Comparison of ENCODE assay signal across 8 cellular contexts in genomic region chr19:35318679-35319448, GRCh38. TPM values are rescaled to one million over a fixed set of nuclear protein-coding genes. Genes with fewer than 3 reads are reported as not detected.
DNase-seq lines count a peak whose midpoint lies in the region; ATAC-seq and TF ChIP-seq lines count a peak whose summit lies in the region.

No MANE protein-coding gene starts in this region.

- H3K36me3 ChIP-seq in PC-3 (ENCODE audit: low read depth, low read length): no peaks in the 10 kb centered on the region
- no peaks in the 10 kb centered on the region for H3K36me3 ChIP-seq in esophagus squamous epithelium

- peak; percentile 95 for ATAC-seq in PC-3
- ATAC-seq in GM19324 (IDR thresholded peaks at IDR 0.05; ENCODE audit: low FRiP score, unreplicated experiment): no peak
- ATAC-seq in GM18505 (IDR thresholded peaks at IDR 0.05; ENCODE audit: unreplicated experiment): no peak
- no peak for ATAC-seq in HG02588 (IDR thresholded peaks at IDR 0.05; ENCODE audit: unreplicated experiment)

- BruUV-seq in PC-3 (replicated peaks; lab: Mats Ljungman, UMichigan): TSS peak; percentile 94

- 38 to 39% methylated on average over 15 to 16 of the region's 16 CpGs for WGBS in esophagus squamous epithelium, 2 donors

- H4K20me1 ChIP-seq in PC-3 (ENCODE audit: low read length): no peaks in the 10 kb centered on the region

- peak overlapping the region; percentile 78 for H3K27ac ChIP-seq in PC-3 (ENCODE audit: low read length)
- peak overlapping the region in 3 of 4 donors; percentile 30 to 67 (median 61) for H3K27ac ChIP-seq in esophagus squamous epithelium

- peak overlapping the region; percentile 28; the same call in 1 of the 2 replicates for H2AFZ ChIP-seq in PC-3 (ENCODE audit: low read length)

- TF ChIP-seq CTCF in PC-3 (conservative IDR thresholded peaks at IDR 0.05; ENCODE audit: low read depth, low read length) (no peak), esophagus squamous epithelium (IDR thresholded peaks at IDR 0.05) (no peak), GM13977 (IDR thresholded peaks at IDR 0.05; ENCODE audit: extremely low read depth, insufficient read depth, missing control alignments) (no peak)

- H3K27me3 ChIP-seq in PC-3 (ENCODE audit: low read length) (no peaks in the 10 kb centered on the region), esophagus squamous epithelium (peaks cover 0 to 16% (median 0%) of the 10 kb centered on the region in 4 donors)

- TF ChIP-seq POLR2A in esophagus squamous epithelium (IDR thresholded peaks at IDR 0.05) (no peak), GM18505 (IDR thresholded peaks at IDR 0.05; ENCODE audit: borderline replicate concordance, extremely low read depth, insufficient read depth, insufficient read length) (no peak)

- CTCF ChIA-PET in PC-3 (lab: Charles Lee): no interaction called here

- no peak overlapping the region for H3K4me3 ChIP-seq in PC-3 (ENCODE audit: low read length)
- H3K4me3 ChIP-seq in esophagus squamous epithelium: no peak overlapping the region

- H3F3A ChIP-seq in PC-3 (ENCODE audit: low read length, unreplicated experiment): no peaks in the 10 kb centered on the region

- peak overlapping the region; percentile 25; the same call in 1 of the 2 replicates for H3K9ac ChIP-seq in PC-3 (ENCODE audit: low read length)

- POLR2A ChIA-PET in PC-3 (lab: Charles Lee; ENCODE audit: unreplicated experiment): interaction anchor here (0.6 kb wide), 1 partner anchor 12 kb away, joined by 3 read pairs; no protein-coding TSS in a partner anchor

- DNase-seq in EL (peak; percentile 91), PC-3 (peak; percentile 93), esophagus squamous epithelium (lab: John Stamatoyannopoulos, UW) (no peak), nucleus accumbens (lab: John Stamatoyannopoulos, UW) (peak in 53 of 56 donors; percentile 13 to 95 (median 69)), GM13977 (ENCODE audit: low spot score) (no peak)

- peaks cover 13% of the 10 kb centered on the region for H3K4me1 ChIP-seq in PC-3 (ENCODE audit: insufficient read depth, low read length)
- H3K4me1 ChIP-seq in esophagus squamous epithelium: peaks cover 2 to 22% (median 5%) of the 10 kb centered on the region in 3 donors

- H3K9me2 ChIP-seq in PC-3 (replicated peaks; ENCODE audit: low read length): no peaks in the 10 kb centered on the region

- intact Hi-C loops in PC-3 (cut with micrococcal nuclease): no loop called here
- intact Hi-C loops in esophagus squamous epithelium (cut with DNase I): no loop called here

- in situ Hi-C loops in GM13977 (cut with MboI; ENCODE audit: low pct_unique_long_range_greater_than_20kb, low sequenced_read_pairs, unreplicated experiment): no loop called here

- no peaks in the 10 kb centered on the region for H3K9me3 ChIP-seq in PC-3 (ENCODE audit: low read length)
- H3K9me3 ChIP-seq in esophagus squamous epithelium: peaks cover 0 to 8% (median 0%) of the 10 kb centered on the region in 3 donors

- H3K79me2 ChIP-seq in PC-3 (ENCODE audit: low read length): no peaks in the 10 kb centered on the region

- peak overlapping the region; percentile 26; the same call in 1 of the 2 replicates for H3K4me2 ChIP-seq in PC-3 (ENCODE audit: low read length)

RNA-seq across cellular contexts. Expression of gene CD22, which starts 10.1 kb away (rescaled TPM):
- 0.07 TPM in 1 of 2 replicates, not detected in the other for total RNA-seq in PC-3 (2014; rRNA removed)
- total RNA-seq in esophagus squamous epithelium: 1 to 10 TPM in 2 of 4 donors, under 1 TPM in 2; 0.11 to 6.1 (median 1.9) TPM

RNA-seq across cellular contexts. Expression of gene MAG, which starts 26.9 kb away (rescaled TPM):
- total RNA-seq in PC-3 (2014; rRNA removed) (not detected in 2 replicates), esophagus squamous epithelium (1 to 10 TPM in 1 of 4 donors, not detected in 3; 2.3 TPM)

RNA-seq across cellular contexts. Expression of gene FFAR1, which starts 28.8 kb away (rescaled TPM):
- total RNA-seq in PC-3 (2014; rRNA removed) (not detected in 2 replicates), esophagus squamous epithelium (not detected)

RNA-seq across cellular contexts. Expression of gene HAMP, which starts 36.5 kb away (rescaled TPM):
- total RNA-seq in PC-3 (2014; rRNA removed): not detected in 2 replicates
- not detected for total RNA-seq in esophagus squamous epithelium

RNA-seq across cellular contexts. Expression of gene FFAR3, which starts 39.4 kb away (rescaled TPM):
- total RNA-seq in PC-3 (2014; rRNA removed) (not detected in 2 replicates), esophagus squamous epithelium (not detected)

Comparison
In these comparisons a context has a peak if more than half of its experiments do, and no peak if none do; other contexts are left out.
1. DNase-seq: peak in EL (single experiment), PC-3 (single experiment) and nucleus accumbens (53 of 56); none in esophagus squamous epithelium (single experiment) and GM13977 (single experiment).